8 cellular contexts compared by ENCODE assay signal in the genomic region with DNA sequence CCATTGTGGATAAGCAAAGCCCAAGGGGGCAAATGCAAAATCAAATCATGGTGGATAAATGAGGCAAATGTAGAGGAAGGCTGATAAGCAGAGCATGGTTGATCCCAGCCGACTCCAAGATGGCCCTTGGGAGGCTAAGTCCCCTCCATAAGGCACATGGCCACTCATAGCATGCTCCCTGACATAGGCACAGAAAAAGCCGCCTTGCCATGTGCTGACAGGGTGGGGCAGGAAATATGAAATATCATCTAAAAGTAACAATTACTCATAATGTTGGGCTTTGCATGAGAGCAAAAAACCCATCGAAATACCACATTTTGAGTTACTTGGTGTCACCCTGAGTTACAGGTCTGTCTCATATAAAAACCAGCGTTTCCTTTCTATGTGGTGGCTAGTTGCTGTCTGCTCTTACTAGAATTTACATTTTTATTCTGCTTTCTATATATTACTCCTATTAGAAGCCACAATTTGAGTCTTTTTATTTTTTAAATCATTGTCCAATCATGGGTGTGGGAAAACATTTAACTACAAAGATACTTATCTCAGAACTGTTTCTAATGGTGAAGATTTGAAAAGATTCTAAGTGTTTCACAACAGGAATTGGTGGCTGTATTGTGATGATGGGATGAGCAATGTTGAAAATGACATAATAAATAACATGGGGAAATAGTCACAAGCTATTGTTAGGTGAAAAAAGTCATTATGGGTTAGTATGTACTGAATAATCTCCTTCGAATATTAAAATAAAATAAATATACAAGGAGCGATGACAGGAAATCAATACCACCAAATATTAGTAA.
DNase-seq lines count a peak whose midpoint lies in the region; ATAC-seq and TF ChIP-seq lines count a peak whose summit lies in the region.

No MANE protein-coding gene starts in this region.

- H3K4me1 ChIP-seq in body of pancreas = no peaks in the 10 kb centered on the region

- H3K4me3 ChIP-seq in body of pancreas = no peak overlapping the region

- WGBS in body of pancreas, 2 donors = 74% methylated on average over 6 of the region's 6 CpGs

- DNase-seq in activated CD4-positive, alpha-beta T cell treated with anti-CD3 and anti-CD28 coated beads, Interleukin-2, amount 10 ng/mL, durations not matched to agents 24 days and 14 days = peak; percentile 92
- DNase-seq in epithelial cell of prostate (ENCODE audit: low read depth, low spot score) (no peak), SK-N-DZ (ENCODE audit: low spot score) (no peak), body of pancreas (no peak), DMS153 (lab: John Stamatoyannopoulos, UW) (no peak)
- DNase-seq in stimulated activated CD8-positive, alpha-beta memory T cell treated with anti-CD3 and anti-CD28 coated beads, Interleukin-2, amount 100 ng/mL, for 48 hours (ENCODE audit: low read depth in 2 of 2) = peak; percentile 40 to 55

- H3K27me3 Mint-ChIP-seq in activated CD4-positive, alpha-beta T cell treated with anti-CD3 and anti-CD28 coated beads, Interleukin-2, amount 10 ng/mL, durations not matched to agents 24 days and 14 days = no peaks in the 10 kb centered on the region

- no peaks in the 10 kb centered on the region for H3K36me3 ChIP-seq in body of pancreas (replicated peaks in 1 of 2; ENCODE audit: insufficient read depth in 1 of 2, low read depth in 2 of 2)

- TF ChIP-seq POLR2A in body of pancreas (IDR thresholded peaks at IDR 0.05) = no peak

- H3K36me3 Mint-ChIP-seq in activated CD4-positive, alpha-beta T cell treated with anti-CD3 and anti-CD28 coated beads, Interleukin-2, amount 10 ng/mL, durations not matched to agents 24 days and 14 days (ENCODE audit: low read depth) = peaks cover 4% of the 10 kb centered on the region

- no peak for TF ChIP-seq CTCF in body of pancreas (IDR thresholded peaks at IDR 0.05)

- peaks cover 61% of the 10 kb centered on the region for H3K4me1 Mint-ChIP-seq in activated CD4-positive, alpha-beta T cell treated with anti-CD3 and anti-CD28 coated beads, Interleukin-2, amount 10 ng/mL, durations not matched to agents 24 days and 14 days

- peak overlapping the region; percentile 61 for H3K4me3 Mint-ChIP-seq in activated CD4-positive, alpha-beta T cell treated with anti-CD3 and anti-CD28 coated beads, Interleukin-2, amount 10 ng/mL, durations not matched to agents 24 days and 14 days

- intact Hi-C loops in activated CD4-positive, alpha-beta T cell treated with anti-CD3 and anti-CD28 coated beads, Interleukin-2, amount 10 ng/mL, durations not matched to agents 24 days and 14 days (cut with micrococcal nuclease) = loop anchor here (5.0 to 10.0 kb wide), 4 partner anchors 185 to 1628 kb away; a partner anchor contains a TSS
- intact Hi-C loops in body of pancreas (cut with DNase I) = no loop called here

- no peaks in the 10 kb centered on the region for H3K9me3 ChIP-seq in body of pancreas

- peak overlapping the region; percentile 60 for H3K27ac ChIP-seq in epithelial cell of prostate
- no peak overlapping the region for H3K27ac ChIP-seq in body of pancreas

- H3K27me3 ChIP-seq in body of pancreas = no peaks in the 10 kb centered on the region

- peak overlapping the region; percentile 95 for H3K27ac Mint-ChIP-seq in activated CD4-positive, alpha-beta T cell treated with anti-CD3 and anti-CD28 coated beads, Interleukin-2, amount 10 ng/mL, durations not matched to agents 24 days and 14 days

- H3K9me3 Mint-ChIP-seq in activated CD4-positive, alpha-beta T cell treated with anti-CD3 and anti-CD28 coated beads, Interleukin-2, amount 10 ng/mL, durations not matched to agents 24 days and 14 days = peaks cover 3% of the 10 kb centered on the region

- ATAC-seq in GM18499 (IDR thresholded peaks at IDR 0.05; ENCODE audit: insufficient read depth, unreplicated experiment) (peak; percentile 66), HG03039 (IDR thresholded peaks at IDR 0.05; ENCODE audit: unreplicated experiment) (peak; percentile 42), body of pancreas (no peak)

Comparison
In these comparisons a context has a peak if more than half of its experiments do, and no peak if none do; other contexts are left out.
1. DNase-seq: peak in activated CD4-positive, alpha-beta T cell treated with anti-CD3 and anti-CD28 coated beads, Interleukin-2, amount 10 ng/mL, durations not matched to agents 24 days and 14 days (single experiment) and stimulated activated CD8-positive, alpha-beta memory T cell treated with anti-CD3 and anti-CD28 coated beads, Interleukin-2, amount 100 ng/mL, for 48 hours (2 of 2); none in epithelial cell of prostate (single experiment), SK-N-DZ (single experiment), body of pancreas (0 of 4) and DMS153 (single experiment).